ENCODE assay signal across 2 cellular contexts in the genomic region with DNA sequence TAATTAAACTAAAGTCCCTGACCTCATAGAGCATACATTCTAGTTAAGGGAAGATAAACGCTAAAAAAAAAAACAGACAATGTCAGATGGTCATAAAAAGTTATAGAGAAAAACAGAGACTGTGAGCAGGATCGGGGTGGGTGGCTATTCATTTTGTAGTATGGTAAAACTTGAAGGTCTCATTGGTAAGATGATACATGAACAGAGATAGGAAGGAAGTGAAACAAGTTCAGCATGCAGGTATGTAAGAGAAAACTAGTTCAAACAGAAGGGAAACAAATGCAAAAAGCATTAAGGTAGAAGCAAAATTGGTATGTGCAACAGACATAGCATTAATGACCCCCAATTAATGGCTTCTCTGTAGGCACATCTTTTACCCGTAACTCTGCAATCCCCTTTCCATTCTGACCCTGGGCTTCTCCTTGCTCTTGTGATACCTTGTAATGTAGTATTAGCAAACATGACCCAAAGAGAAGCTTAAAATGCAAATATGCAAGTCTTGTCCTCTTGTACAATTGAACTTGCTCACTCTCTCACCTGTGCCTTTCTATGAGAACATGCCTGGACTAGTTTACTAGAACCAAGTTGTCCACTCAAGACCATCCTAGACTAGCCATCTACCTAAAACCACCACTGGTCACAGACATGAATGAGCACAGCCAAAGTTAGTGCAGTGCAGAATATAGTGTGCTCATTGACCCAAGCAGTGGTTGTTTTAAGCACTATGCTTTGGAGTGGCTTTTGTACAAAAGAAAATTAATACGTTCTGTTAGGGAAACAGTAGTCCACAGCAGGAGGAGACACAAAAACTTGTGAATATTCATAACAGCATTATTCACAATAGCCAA.
TF ChIP-seq lines count a peak whose summit lies in the region.

No MANE protein-coding gene starts in this region.

TF ChIP-seq in A549, 52 proteins besides CTCF, POLR2A, EP300 and RAD21:
- TF ChIP-seq HOXA7 (CRISPR knock-in tag; IDR thresholded peaks at IDR 0.05) (no peak), JUN (IDR thresholded peaks at IDR 0.05) (no peak), ZFP36 (IDR thresholded peaks at IDR 0.05; ENCODE audit: borderline replicate concordance, partially characterized antibody) (no peak), RNF2 (IDR thresholded peaks at IDR 0.05; ENCODE audit: borderline replicate concordance, low read depth) (no peak), GATA3 (IDR thresholded peaks at IDR 0.05; ENCODE audit: borderline replicate concordance) (no peak), TFCP2L1 (CRISPR knock-in tag; IDR thresholded peaks at IDR 0.05) (no peak), KDM1A (IDR thresholded peaks at IDR 0.05; ENCODE audit: low read depth) (no peak), RFX5 (IDR thresholded peaks at IDR 0.05) (no peak), FOXS1 (CRISPR knock-in tag; IDR thresholded peaks at IDR 0.05) (no peak), BHLHE40 (IDR thresholded peaks at IDR 0.05; ENCODE audit: low read depth, low read length) (no peak)
- TF ChIP-seq, protein P1, sequence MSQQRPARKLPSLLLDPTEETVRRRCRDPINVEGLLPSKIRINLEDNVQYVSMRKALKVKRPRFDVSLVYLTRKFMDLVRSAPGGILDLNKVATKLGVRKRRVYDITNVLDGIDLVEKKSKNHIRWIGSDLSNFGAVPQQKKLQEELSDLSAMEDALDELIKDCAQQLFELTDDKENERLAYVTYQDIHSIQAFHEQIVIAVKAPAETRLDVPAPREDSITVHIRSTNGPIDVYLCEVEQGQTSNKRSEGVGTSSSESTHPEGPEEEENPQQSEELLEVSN (IDR thresholded peaks at IDR 0.05; ENCODE audit: borderline replicate concordance, low read depth) = no peak

TF ChIP-seq in IMR-90, 13 proteins besides CTCF, POLR2A, EP300 and RAD21:
- TF ChIP-seq CEBPB (IDR thresholded peaks at IDR 0.05; ENCODE audit: low read depth, low read length) (no peak), MAFK (IDR thresholded peaks at IDR 0.05; ENCODE audit: low read depth, low read length) (no peak), CHD1 (IDR thresholded peaks at IDR 0.05; ENCODE audit: low read depth, low read length) (no peak), MXI1 (IDR thresholded peaks at IDR 0.05; ENCODE audit: borderline replicate concordance, low read depth, low read length) (no peak), MAZ (IDR thresholded peaks at IDR 0.05; ENCODE audit: borderline replicate concordance, low read depth, low read length) (no peak), BHLHE40 (IDR thresholded peaks at IDR 0.05; ENCODE audit: low read depth, low read length) (no peak), RCOR1 (IDR thresholded peaks at IDR 0.05; ENCODE audit: insufficient replicate concordance, low read length) (no peak), SMC3 (IDR thresholded peaks at IDR 0.05; ENCODE audit: low read depth, low read length) (no peak), NFE2L2 (IDR thresholded peaks at IDR 0.05; ENCODE audit: low read depth, low read length) (no peak), FOS (IDR thresholded peaks at IDR 0.05; ENCODE audit: low read depth, low read length) (no peak)
- TF ChIP-seq, protein P2, sequence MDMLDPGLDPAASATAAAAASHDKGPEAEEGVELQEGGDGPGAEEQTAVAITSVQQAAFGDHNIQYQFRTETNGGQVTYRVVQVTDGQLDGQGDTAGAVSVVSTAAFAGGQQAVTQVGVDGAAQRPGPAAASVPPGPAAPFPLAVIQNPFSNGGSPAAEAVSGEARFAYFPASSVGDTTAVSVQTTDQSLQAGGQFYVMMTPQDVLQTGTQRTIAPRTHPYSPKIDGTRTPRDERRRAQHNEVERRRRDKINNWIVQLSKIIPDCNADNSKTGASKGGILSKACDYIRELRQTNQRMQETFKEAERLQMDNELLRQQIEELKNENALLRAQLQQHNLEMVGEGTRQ (IDR thresholded peaks at IDR 0.05; ENCODE audit: low read depth, low read length) = no peak
TF ChIP-seq in IMR-90: peak in this region for 0.
